In genomic region chr16:1631931-1632637, GRCh38 we compare ENCODE assay signal across 20 cellular contexts.
"Had no signal": no experiment of that assay in that cellular context is flagged by ENCODE, and none has a peak within 500 bp of the region (broad histone marks: within the 10 kb centered on the region; RNA-seq: fewer than 3 reads in every experiment).

No MANE protein-coding gene starts in this region.

- DNase-seq: cerebellar nuclear complex; cortex of kidney; dorsolateral prefrontal cortex; effector memory CD4-positive, alpha-beta T cell; foreskin fibroblast; hippocampal formation; left colon; mucosa of descending colon; naive thymus-derived CD8-positive, alpha-beta T cell; right lobe of liver; spleen; stimulated activated CD4-positive, alpha-beta T cell treated with anti-CD3 and anti-CD28 coated beads, Interleukin-15, amount 100 ng/mL, for 24 hours; stimulated activated CD4-positive, alpha-beta T cell treated with anti-CD3 and anti-CD28 coated beads, Interleukin-1b, Interleukin-23, amount 100 ng/mL, for 48 hours; stimulated activated CD4-positive, alpha-beta T cell treated with anti-CD3 and anti-CD28 coated beads, Interleukin-4, amount 100 ng/mL, for 24 hours; stimulated activated naive B cell treated with anti-CD40 and anti-IgM and Interleukin-4, amounts not matched to agents 10 μg/mL and 1 μg/mL and 100 μg/mL, for 72 hours; stimulated activated naive CD8-positive, alpha-beta T cell treated with anti-CD3 and anti-CD28 coated beads, Interleukin-15, amount 100 ng/mL, for 72 hours had no signal

- H3K4me3 ChIP-seq: dorsolateral prefrontal cortex, esophagus muscularis mucosa, mucosa of descending colon, prostate gland, right lobe of liver, spleen had no signal

- H3K27ac ChIP-seq: epithelial cell of prostate, esophagus muscularis mucosa, neutrophil, right lobe of liver had no signal

- H3K27me3 ChIP-seq: dorsolateral prefrontal cortex, esophagus muscularis mucosa, neutrophil, right lobe of liver, spleen had no signal

- H3K4me1 ChIP-seq: spleen had no signal

- ATAC-seq: left colon; mucosa of descending colon; naive thymus-derived CD8-positive, alpha-beta T cell; stimulated activated naive B cell treated with anti-CD40 and anti-IgM and Interleukin-4, amounts not matched to agents 10 μg/mL and 1 μg/mL and 100 μg/mL, for 72 hours; stimulated activated naive CD8-positive, alpha-beta T cell treated with anti-CD3 and anti-CD28 coated beads, Interleukin-15, amount 100 ng/mL, for 72 hours had no signal

- H3K9me3 ChIP-seq: esophagus muscularis mucosa, mucosa of descending colon, neutrophil, prostate gland, right lobe of liver, spleen had no signal
